1 cellular context compared by ENCODE assay signal in the genomic region with DNA sequence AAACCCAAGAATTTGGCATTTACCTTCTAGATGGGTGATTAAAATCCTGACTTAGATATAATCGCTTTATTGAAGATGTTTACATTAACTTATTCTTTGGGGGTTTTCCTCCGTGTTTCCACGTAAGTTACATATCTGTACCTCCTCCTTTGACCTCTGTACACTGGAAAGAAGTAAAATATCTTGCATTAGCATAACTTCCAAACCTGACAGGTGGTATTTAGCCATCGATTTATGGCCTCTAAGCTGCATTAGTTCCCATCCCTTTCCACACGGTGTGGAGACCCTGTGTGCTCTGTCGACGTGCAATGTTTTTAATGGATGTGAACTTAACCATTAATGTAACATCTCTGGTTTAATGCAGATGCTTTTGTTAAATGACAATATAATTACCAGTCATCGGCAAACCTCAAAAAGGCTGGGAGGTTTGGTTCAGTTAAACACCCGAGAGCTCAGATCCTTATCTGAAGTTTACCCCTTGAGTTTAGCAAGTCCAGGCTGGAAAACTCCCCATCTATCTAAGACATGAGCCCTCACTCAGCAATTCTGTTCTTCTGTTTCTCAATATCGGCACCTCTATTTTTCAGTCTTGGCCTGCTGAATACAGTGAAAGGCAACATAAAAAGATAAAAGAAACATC.
TF ChIP-seq lines count a peak whose summit lies in the region.

No MANE protein-coding gene starts in this region.

TF ChIP-seq in IMR-90, 13 proteins besides CTCF, POLR2A, EP300 and RAD21:
- TF ChIP-seq, protein P1, sequence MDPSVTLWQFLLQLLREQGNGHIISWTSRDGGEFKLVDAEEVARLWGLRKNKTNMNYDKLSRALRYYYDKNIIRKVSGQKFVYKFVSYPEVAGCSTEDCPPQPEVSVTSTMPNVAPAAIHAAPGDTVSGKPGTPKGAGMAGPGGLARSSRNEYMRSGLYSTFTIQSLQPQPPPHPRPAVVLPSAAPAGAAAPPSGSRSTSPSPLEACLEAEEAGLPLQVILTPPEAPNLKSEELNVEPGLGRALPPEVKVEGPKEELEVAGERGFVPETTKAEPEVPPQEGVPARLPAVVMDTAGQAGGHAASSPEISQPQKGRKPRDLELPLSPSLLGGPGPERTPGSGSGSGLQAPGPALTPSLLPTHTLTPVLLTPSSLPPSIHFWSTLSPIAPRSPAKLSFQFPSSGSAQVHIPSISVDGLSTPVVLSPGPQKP (IDR thresholded peaks at IDR 0.05; ENCODE audit: borderline replicate concordance, low read depth, low read length): no peak
- no peak for TF ChIP-seq SMC3 (IDR thresholded peaks at IDR 0.05; ENCODE audit: low read depth, low read length)
- no peak for TF ChIP-seq RCOR1 (IDR thresholded peaks at IDR 0.05; ENCODE audit: insufficient replicate concordance, low read length)
- TF ChIP-seq MXI1 (IDR thresholded peaks at IDR 0.05; ENCODE audit: borderline replicate concordance, low read depth, low read length): no peak
- TF ChIP-seq RFX5 (IDR thresholded peaks at IDR 0.05; ENCODE audit: low read depth, low read length): no peak
- no peak for TF ChIP-seq FOS (IDR thresholded peaks at IDR 0.05; ENCODE audit: low read depth, low read length)
- no peak for TF ChIP-seq MAZ (IDR thresholded peaks at IDR 0.05; ENCODE audit: borderline replicate concordance, low read depth, low read length)
- no peak for TF ChIP-seq MAFK (IDR thresholded peaks at IDR 0.05; ENCODE audit: low read depth, low read length)
- no peak for TF ChIP-seq CEBPB (IDR thresholded peaks at IDR 0.05; ENCODE audit: low read depth, low read length)
